ENCODE assay signal across 30 cellular contexts in genomic region chr18:8313043-8313442, GRCh38.
"Had no signal": no experiment of that assay in that cellular context is flagged by ENCODE, and none has a peak within 500 bp of the region (broad histone marks: within the 10 kb centered on the region; RNA-seq: fewer than 3 reads in every experiment).

No MANE protein-coding gene starts in this region.

- H3K9me3 Mint-ChIP-seq: stimulated activated naive B cell treated with anti-CD40 and anti-IgM and Interleukin-4, amounts not matched to agents 10 μg/mL and 1 μg/mL and 100 μg/mL, for 72 hours had no signal

- ATAC-seq: mucosa of descending colon; naive thymus-derived CD4-positive, alpha-beta T cell; natural killer cell treated with Interleukin-12 subunit alpha and Interleukin-12 subunit beta and Interleukin-15 and Interleukin-18, amount 100 ng/mL, for 72 hours; pancreas; right cardiac atrium; sciatic nerve; stimulated activated naive B cell treated with anti-CD40 and anti-IgM and Interleukin-4, amounts not matched to agents 10 μg/mL and 1 μg/mL and 100 μg/mL, for 72 hours; stimulated activated naive CD8-positive, alpha-beta T cell treated with anti-CD3 and anti-CD28 coated beads, Interleukin-15, Interleukin-2, amounts not matched to agents 100 U/mL and 50 U/mL, for 24 hours had no signal

- H3K36me3 ChIP-seq: pancreas, prostate gland, thyroid gland, transverse colon, vagina had no signal

- FAIRE-seq: islet of Langerhans, kidney, pancreas had no signal

- H3K4me3 Mint-ChIP-seq: immature natural killer cell; naive thymus-derived CD4-positive, alpha-beta T cell; natural killer cell treated with Interleukin-12 subunit alpha and Interleukin-12 subunit beta and Interleukin-15 and Interleukin-18, amount 100 ng/mL, for 72 hours; stimulated activated naive B cell treated with anti-CD40 and anti-IgM and Interleukin-4, amounts not matched to agents 10 μg/mL and 1 μg/mL and 100 μg/mL, for 72 hours had no signal

- H3K27me3 ChIP-seq: pancreas, stomach, testis, thyroid gland, transverse colon, upper lobe of left lung, vagina had no signal

- H3K4me1 Mint-ChIP-seq: immature natural killer cell; naive thymus-derived CD4-positive, alpha-beta T cell; stimulated activated naive B cell treated with anti-CD40 and anti-IgM and Interleukin-4, amounts not matched to agents 10 μg/mL and 1 μg/mL and 100 μg/mL, for 72 hours had no signal

- DNase-seq: hypothalamus; immature natural killer cell; kidney; left ventricle myocardium inferior; midbrain; mucosa of descending colon; naive thymus-derived CD4-positive, alpha-beta T cell; nucleus accumbens; pancreas; posterior cingulate gyrus; retina; right cardiac atrium; stimulated activated CD4-positive, alpha-beta T cell treated with anti-CD3 and anti-CD28 coated beads, Interleukin-12 subunit alpha, Interleukin-12 subunit beta, amount 100 ng/mL, for 4 hours; stimulated activated CD4-positive, alpha-beta T cell treated with anti-CD3 and anti-CD28 coated beads, Interleukin-15, amount 100 ng/mL, for 24 hours; stimulated activated CD4-positive, alpha-beta T cell treated with anti-CD3 and anti-CD28 coated beads, Interleukin-2, amount 100 ng/mL, for 24 hours; stimulated activated CD4-positive, alpha-beta T cell treated with anti-CD3 and anti-CD28 coated beads, Interleukin-4, amount 100 ng/mL, for 1 hour; stimulated activated naive B cell treated with anti-CD40 and anti-IgM and Interleukin-4, amounts not matched to agents 10 μg/mL and 1 μg/mL and 100 μg/mL, for 72 hours; stimulated activated naive CD8-positive, alpha-beta T cell treated with anti-CD3 and anti-CD28 coated beads, Interleukin-15, Interleukin-2, amounts not matched to agents 100 U/mL and 50 U/mL, for 24 hours; stomach; testis; thyroid gland; transverse colon; upper lobe of left lung had no signal

- H3K27ac Mint-ChIP-seq: immature natural killer cell; naive thymus-derived CD4-positive, alpha-beta T cell; natural killer cell treated with Interleukin-12 subunit alpha and Interleukin-12 subunit beta and Interleukin-15 and Interleukin-18, amount 100 ng/mL, for 72 hours; stimulated activated naive B cell treated with anti-CD40 and anti-IgM and Interleukin-4, amounts not matched to agents 10 μg/mL and 1 μg/mL and 100 μg/mL, for 72 hours had no signal

- H3K27ac ChIP-seq: left ventricle myocardium inferior, pancreas, prostate gland, skin epidermis, stomach, testis, thyroid gland, transverse colon, upper lobe of left lung, vagina had no signal

- H3K4me3 ChIP-seq: left ventricle myocardium inferior, lung, mucosa of descending colon, pancreas, prostate gland, skin epidermis, stomach, testis, thyroid gland, transverse colon, upper lobe of left lung, vagina had no signal

- H3K4me1 ChIP-seq: left ventricle myocardium inferior, pancreas, prostate gland, stomach, testis, thyroid gland, transverse colon, upper lobe of left lung, vagina had no signal

- H3K9me3 ChIP-seq: left ventricle myocardium inferior, mucosa of descending colon, pancreas, prostate gland, stomach, testis, thyroid gland, transverse colon, upper lobe of left lung, vagina had no signal

- H3K27me3 Mint-ChIP-seq: naive thymus-derived CD4-positive, alpha-beta T cell; natural killer cell treated with Interleukin-12 subunit alpha and Interleukin-12 subunit beta and Interleukin-15 and Interleukin-18, amount 100 ng/mL, for 72 hours had no signal

- H3K36me3 Mint-ChIP-seq: immature natural killer cell; natural killer cell treated with Interleukin-12 subunit alpha and Interleukin-12 subunit beta and Interleukin-15 and Interleukin-18, amount 100 ng/mL, for 72 hours; stimulated activated naive B cell treated with anti-CD40 and anti-IgM and Interleukin-4, amounts not matched to agents 10 μg/mL and 1 μg/mL and 100 μg/mL, for 72 hours had no signal
